Comparison of ENCODE assay signal across 3 cellular contexts in genomic region chr7:20085086-20085485, GRCh38.
A peak's percentile ranks its signal among the peaks of the same experiment; 100 is the strongest.
TF ChIP-seq lines count a peak whose summit lies in the region.

No MANE protein-coding gene starts in this region.

TF ChIP-seq in SK-N-SH treated with all-trans-retinoic acid at 6 μM for 48 hours, 23 proteins besides CTCF, POLR2A, EP300 and RAD21:
- TF ChIP-seq PATZ1 (CRISPR knock-in tag; IDR thresholded peaks at IDR 0.05; ENCODE audit: borderline replicate concordance) (no peak), TCF4 (CRISPR knock-in tag; IDR thresholded peaks at IDR 0.05; ENCODE audit: borderline replicate concordance) (no peak), ISL1 (CRISPR knock-in tag; IDR thresholded peaks at IDR 0.05) (peak; percentile 34; the same call in 1 of the 2 replicates)

TF ChIP-seq in SK-N-SH, 30 proteins besides CTCF, POLR2A, EP300 and RAD21:
- TF ChIP-seq YY1 (IDR thresholded peaks at IDR 0.05; ENCODE audit: low read depth): no peak
- TF ChIP-seq FOSL2 (IDR thresholded peaks at IDR 0.05; ENCODE audit: borderline replicate concordance, low read depth): no peak
- TF ChIP-seq MEF2A (IDR thresholded peaks at IDR 0.05; ENCODE audit: borderline replicate concordance, low read depth): no peak
- TF ChIP-seq MAX (IDR thresholded peaks at IDR 0.05; ENCODE audit: low read depth): no peak
- no peak for TF ChIP-seq TCF12 (IDR thresholded peaks at IDR 0.05)
- no peak for TF ChIP-seq USF2 (IDR thresholded peaks at IDR 0.05; ENCODE audit: borderline replicate concordance, low read depth, low read length)
- no peak for TF ChIP-seq TAF1 (IDR thresholded peaks at IDR 0.05; ENCODE audit: borderline replicate concordance, low read depth, low read length)

TF ChIP-seq in K562, 482 proteins besides CTCF, POLR2A, EP300 and RAD21:
- TF ChIP-seq TRIM25 (IDR thresholded peaks at IDR 0.05; ENCODE audit: borderline replicate concordance) (no peak), MLX (CRISPR knock-in tag; conservative IDR thresholded peaks at IDR 0.05) (no peak), HIVEP1 (CRISPR knock-in tag; IDR thresholded peaks at IDR 0.05) (no peak), MLLT1 (IDR thresholded peaks at IDR 0.05) (0 out of 4 replicates have a peak, but pooled peaks of 1 of the 2 experiments have one; percentile 53), PBX2 (CRISPR knock-in tag; IDR thresholded peaks at IDR 0.05; ENCODE audit: low read depth) (no peak), PBX2 (tag; conservative IDR thresholded peaks at IDR 0.05; ENCODE audit: low read depth) (0 out of 2 replicates have a peak, but pooled peaks have one; percentile 23), CEBPG (CRISPR knock-in tag; IDR thresholded peaks at IDR 0.05) (no peak), CEBPG (tag; conservative IDR thresholded peaks at IDR 0.05 in 1 of 2, IDR thresholded peaks at IDR 0.05 in 1 of 2) (0 out of 4 replicates have a peak, but pooled peaks of 1 of the 2 experiments have one; percentile 28), ZBTB17 (CRISPR knock-in tag; IDR thresholded peaks at IDR 0.05) (peak; percentile 94)
